Comparison of ENCODE assay signal across 1 cellular context in the genomic region with DNA sequence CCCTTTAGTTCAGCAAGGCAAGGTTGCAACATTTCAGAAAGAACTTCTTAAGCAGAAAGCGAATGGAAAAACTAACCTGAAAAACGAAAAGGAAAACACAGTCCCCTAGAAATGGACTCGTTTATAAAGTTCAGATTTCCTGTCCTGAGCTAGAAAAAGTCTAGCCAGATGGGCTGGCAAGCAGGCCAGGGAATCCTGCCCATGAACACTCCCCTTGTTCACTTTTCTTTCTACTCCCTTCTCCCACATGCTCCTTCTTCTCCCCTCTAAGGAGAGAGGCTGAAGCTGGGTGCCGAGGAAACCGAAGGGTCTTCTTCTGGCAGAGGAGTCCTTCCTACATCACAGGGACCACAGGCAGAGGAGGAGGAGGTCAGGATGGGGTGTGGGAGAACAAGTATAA.
TF ChIP-seq lines count a peak whose summit lies in the region.

No MANE protein-coding gene starts in this region.

TF ChIP-seq in HepG2, 621 proteins besides CTCF, POLR2A, EP300 and RAD21:
- TF ChIP-seq, protein P1, sequence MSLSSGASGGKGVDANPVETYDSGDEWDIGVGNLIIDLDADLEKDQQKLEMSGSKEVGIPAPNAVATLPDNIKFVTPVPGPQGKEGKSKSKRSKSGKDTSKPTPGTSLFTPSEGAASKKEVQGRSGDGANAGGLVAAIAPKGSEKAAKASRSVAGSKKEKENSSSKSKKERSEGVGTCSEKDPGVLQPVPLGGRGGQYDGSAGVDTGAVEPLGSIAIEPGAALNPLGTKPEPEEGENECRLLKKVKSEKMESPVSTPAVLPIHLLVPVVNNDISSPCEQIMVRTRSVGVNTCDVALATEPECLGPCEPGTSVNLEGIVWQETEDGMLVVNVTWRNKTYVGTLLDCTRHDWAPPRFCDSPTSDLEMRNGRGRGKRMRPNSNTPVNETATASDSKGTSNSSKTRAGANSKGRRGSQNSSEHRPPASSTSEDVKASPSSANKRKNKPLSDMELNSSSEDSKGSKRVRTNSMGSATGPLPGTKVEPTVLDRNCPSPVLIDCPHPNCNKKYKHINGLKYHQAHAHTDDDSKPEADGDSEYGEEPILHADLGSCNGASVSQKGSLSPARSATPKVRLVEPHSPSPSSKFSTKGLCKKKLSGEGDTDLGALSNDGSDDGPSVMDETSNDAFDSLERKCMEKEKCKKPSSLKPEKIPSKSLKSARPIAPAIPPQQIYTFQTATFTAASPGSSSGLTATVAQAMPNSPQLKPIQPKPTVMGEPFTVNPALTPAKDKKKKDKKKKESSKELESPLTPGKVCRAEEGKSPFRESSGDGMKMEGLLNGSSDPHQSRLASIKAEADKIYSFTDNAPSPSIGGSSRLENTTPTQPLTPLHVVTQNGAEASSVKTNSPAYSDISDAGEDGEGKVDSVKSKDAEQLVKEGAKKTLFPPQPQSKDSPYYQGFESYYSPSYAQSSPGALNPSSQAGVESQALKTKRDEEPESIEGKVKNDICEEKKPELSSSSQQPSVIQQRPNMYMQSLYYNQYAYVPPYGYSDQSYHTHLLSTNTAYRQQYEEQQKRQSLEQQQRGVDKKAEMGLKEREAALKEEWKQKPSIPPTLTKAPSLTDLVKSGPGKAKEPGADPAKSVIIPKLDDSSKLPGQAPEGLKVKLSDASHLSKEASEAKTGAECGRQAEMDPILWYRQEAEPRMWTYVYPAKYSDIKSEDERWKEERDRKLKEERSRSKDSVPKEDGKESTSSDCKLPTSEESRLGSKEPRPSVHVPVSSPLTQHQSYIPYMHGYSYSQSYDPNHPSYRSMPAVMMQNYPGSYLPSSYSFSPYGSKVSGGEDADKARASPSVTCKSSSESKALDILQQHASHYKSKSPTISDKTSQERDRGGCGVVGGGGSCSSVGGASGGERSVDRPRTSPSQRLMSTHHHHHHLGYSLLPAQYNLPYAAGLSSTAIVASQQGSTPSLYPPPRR (CRISPR knock-in tag; IDR thresholded peaks at IDR 0.05; ENCODE audit: borderline replicate concordance), result no peak
- TF ChIP-seq SP140L (CRISPR knock-in tag; IDR thresholded peaks at IDR 0.05; ENCODE audit: borderline replicate concordance) (no peak), RNF2 (conservative IDR thresholded peaks at IDR 0.05; ENCODE audit: low read depth) (no peak), HOXA3 (CRISPR knock-in tag; IDR thresholded peaks at IDR 0.05) (no peak), TCF7 (IDR thresholded peaks at IDR 0.05; ENCODE audit: low read depth) (no peak), ZNF558 (CRISPR knock-in tag; IDR thresholded peaks at IDR 0.05; ENCODE audit: borderline replicate concordance) (no peak), RCOR2 (CRISPR knock-in tag; IDR thresholded peaks at IDR 0.05) (no peak), GABPA (IDR thresholded peaks at IDR 0.05; ENCODE audit: low read depth, low read length) (no peak), GABPA (CRISPR knock-in tag; IDR thresholded peaks at IDR 0.05; ENCODE audit: low read depth) (no peak), ZBTB38 (CRISPR knock-in tag; IDR thresholded peaks at IDR 0.05) (no peak), ZNF296 (CRISPR knock-in tag; conservative IDR thresholded peaks at IDR 0.05) (no peak), CENPT (CRISPR knock-in tag; IDR thresholded peaks at IDR 0.05; ENCODE audit: low read depth) (no peak), MIER2 (CRISPR knock-in tag; IDR thresholded peaks at IDR 0.05) (no peak)
